ENCODE assay signal across 18 cellular contexts in genomic region chr16:24216961-24217360, GRCh38. TPM values are rescaled to one million over a fixed set of nuclear protein-coding genes. Genes with fewer than 3 reads are reported as not detected.
DNase-seq lines count a peak whose midpoint lies in the region; ATAC-seq and TF ChIP-seq lines count a peak whose summit lies in the region.
"Had no signal": no experiment of that assay in that cellular context is flagged by ENCODE, and none has a peak within 500 bp of the region (broad histone marks: within the 10 kb centered on the region; RNA-seq: fewer than 3 reads in every experiment).

No MANE protein-coding gene starts in this region.

- intact Hi-C loops in testis (cut with DNase I; ENCODE audit: low total_unique reads) = no loop called here

- peak overlapping the region in 1 of 4 donors; percentile 25 for H3K4me3 Mint-ChIP-seq in IgD-negative memory B cell
- H3K4me3 Mint-ChIP-seq in T-helper 17 cell = no peak overlapping the region
- H3K4me3 Mint-ChIP-seq in memory B cell = no peak overlapping the region
- H3K4me3 Mint-ChIP-seq: CD4-positive, alpha-beta memory T cell; GM23338; HFFc6 had no signal

- ATAC-seq in T-helper 17 cell (no peak), memory B cell (ENCODE audit: low read depth) (no peak)
- ATAC-seq: GM23338 had no signal

- H3K36me3 ChIP-seq in HEK293 (ENCODE audit: control insufficient read depth in 2 of 2, insufficient read depth in 1 of 2, low read length in 2 of 2) (no peaks in the 10 kb centered on the region), testis (ENCODE audit: low read depth, missing control alignments) (no peaks in the 10 kb centered on the region)
- H3K36me3 ChIP-seq: BE2C had no signal

- peak overlapping the region in 2 of 3 donors; percentile 20 to 47 for H3K27ac Mint-ChIP-seq in IgD-negative memory B cell
- H3K27ac Mint-ChIP-seq in T-helper 17 cell = peak overlapping the region; percentile 27
- peak overlapping the region; percentile 56 for H3K27ac Mint-ChIP-seq in memory B cell
- H3K27ac Mint-ChIP-seq: GM23338, HFFc6 had no signal

- H3K4me1 Mint-ChIP-seq in IgD-negative memory B cell (peaks cover 0 to 2% (median 0%) of the 10 kb centered on the region in 3 donors), T-helper 17 cell (no peaks in the 10 kb centered on the region), memory B cell (no peaks in the 10 kb centered on the region)

- TF ChIP-seq POLR2A in testis (IDR thresholded peaks at IDR 0.05) = no peak

- CTCF ChIA-PET in HEK293 (lab: Yijun Ruan, JAX) = no interaction called here

- POLR2A ChIA-PET in HEK293 (lab: Yijun Ruan, JAX) = no interaction called here

- H3K36me3 Mint-ChIP-seq in IgD-negative memory B cell (peaks cover 16% of the 10 kb centered on the region), T-helper 17 cell (ENCODE audit: low read depth) (peaks cover 8% of the 10 kb centered on the region), memory B cell (peaks cover 48% of the 10 kb centered on the region)

- no peaks in the 10 kb centered on the region for H3K9me3 ChIP-seq in HEK293 (ENCODE audit: control insufficient read depth, insufficient read depth, low read depth, low read length)
- no peaks in the 10 kb centered on the region for H3K9me3 ChIP-seq in T-helper 17 cell (ENCODE audit: control insufficient read depth, low read length, poor library complexity, severe bottlenecking)
- no peaks in the 10 kb centered on the region for H3K9me3 ChIP-seq in testis
- H3K9me3 ChIP-seq: BE2C had no signal

- no peaks in the 10 kb centered on the region for H3K27me3 ChIP-seq in testis
- H3K27me3 ChIP-seq: BE2C had no signal

- DNase-seq in T-helper 17 cell (no peak), memory B cell (ENCODE audit: low spot score in 2 of 2) (no peak), NCI-H1417 (lab: John Stamatoyannopoulos, UW) (no peak), testis (no peak), GM20000 (ENCODE audit: low spot score) (no peak)
- DNase-seq: ACHN; BE2C; C1 segment of cervical spinal cord; CD4-positive, alpha-beta memory T cell; DMS153; DMS79; GDM1; HCEC 1CT; HFFc6 had no signal

- H3K4me1 ChIP-seq in HEK293 (ENCODE audit: control insufficient read depth, insufficient read depth, low read length) = no peaks in the 10 kb centered on the region
- H3K4me1 ChIP-seq in testis = no peaks in the 10 kb centered on the region
- H3K4me1 ChIP-seq: BE2C had no signal

- TF ChIP-seq CTCF in HEK293 (tag by site-specific recombination; IDR thresholded peaks at IDR 0.05) (no peak), testis (IDR thresholded peaks at IDR 0.05) (no peak), GM20000 (IDR thresholded peaks at IDR 0.05; ENCODE audit: extremely low read depth, missing control alignments) (no peak)

- H3K4me3 ChIP-seq in HEK293 (ENCODE audit: low read depth, low read length) (no peak overlapping the region), testis (no peak overlapping the region)
- H3K4me3 ChIP-seq: GM23338 had no signal

- H3K9me3 Mint-ChIP-seq in IgD-negative memory B cell (peaks cover 0 to 3% (median 0%) of the 10 kb centered on the region in 3 donors), memory B cell (peaks cover 4% of the 10 kb centered on the region)
- H3K9me3 Mint-ChIP-seq: GM23338 had no signal

- H3K27ac ChIP-seq in HEK293 (ENCODE audit: extremely low read depth, low read depth, low read length) = no peak overlapping the region
- H3K27ac ChIP-seq in testis = no peak overlapping the region

- H3K27me3 Mint-ChIP-seq in IgD-negative memory B cell (no peaks in the 10 kb centered on the region), T-helper 17 cell (no peaks in the 10 kb centered on the region), memory B cell (no peaks in the 10 kb centered on the region)
- H3K27me3 Mint-ChIP-seq: CD4-positive, alpha-beta memory T cell had no signal

TF ChIP-seq in HEK293, 187 proteins besides CTCF, POLR2A, EP300 and RAD21:
- no peak for TF ChIP-seq ZNF211 (tag by site-specific recombination; IDR thresholded peaks at IDR 0.05; ENCODE audit: low read depth)
- peak; percentile 45; the same call in 1 of the 2 replicates for TF ChIP-seq ZNF366 (tag by site-specific recombination; conservative IDR thresholded peaks at IDR 0.05)

RNA-seq across cellular contexts. Expression of gene CACNG3, which starts 39.2 kb away (rescaled TPM):
- polyA plus RNA-seq in IgD-negative memory B cell (not detected), testis (ENCODE audit: insufficient read depth, low read depth, low replicate concordance) (0.32 TPM)
- total RNA-seq in T-helper 17 cell (not detected), testis (under 1 TPM in 1 of 2 donors, not detected in 1; 0.06 TPM)
- total RNA-seq: CD4-positive, alpha-beta memory T cell; Daoy; GM23338; HFFc6 had no signal
- polyA plus RNA-seq: CD4-positive, alpha-beta memory T cell; GM23338 had no signal
